ENCODE assay signal across 22 cellular contexts in genomic region chr10:96456296-96456840, GRCh38. TPM values are rescaled to one million over a fixed set of nuclear protein-coding genes. Genes with fewer than 3 reads are reported as not detected.
A peak's percentile ranks its signal among the peaks of the same experiment; 100 is the strongest.
DNase-seq lines count a peak whose midpoint lies in the region; ATAC-seq lines count a peak whose summit lies in the region.
"Had no signal": no experiment of that assay in that cellular context is flagged by ENCODE, and none has a peak within 500 bp of the region (broad histone marks: within the 10 kb centered on the region; RNA-seq: fewer than 3 reads in every experiment).

No MANE protein-coding gene starts in this region.

- POLR2A ChIA-PET in naive thymus-derived CD4-positive, alpha-beta T cell (lab: Charles Lee): no interaction called here

- ATAC-seq in left cardiac atrium: no peak
- ATAC-seq in naive thymus-derived CD4-positive, alpha-beta T cell: no peak
- ATAC-seq: A549; CD8-positive, alpha-beta T cell; GM23338; HCT116; K562 had no signal

- no peak overlapping the region for H3K4me2 ChIP-seq in mesendoderm (ENCODE audit: low read length)
- H3K4me2 ChIP-seq: A549, GM23338 had no signal

- no peak overlapping the region for H2BK5ac ChIP-seq in mesendoderm (ENCODE audit: low read length)

- no peaks in the 10 kb centered on the region for H3K4me1 Mint-ChIP-seq in naive thymus-derived CD4-positive, alpha-beta T cell

- no peak overlapping the region for H3K9ac ChIP-seq in mesendoderm (ENCODE audit: low read length)

- H3K27me3 ChIP-seq in mesendoderm (ENCODE audit: insufficient read depth, low read length, poor library complexity): no peaks in the 10 kb centered on the region
- H3K27me3 ChIP-seq in naive thymus-derived CD4-positive, alpha-beta T cell (ENCODE audit: control insufficient read depth in 2 of 2, insufficient read depth in 2 of 2, low read length in 2 of 2): no peaks in the 10 kb centered on the region

- no peak overlapping the region for H3K23ac ChIP-seq in mesendoderm (ENCODE audit: low read length)

- H2AK5ac ChIP-seq in mesendoderm (ENCODE audit: low read length): no peak overlapping the region

- no CpG with 5 or more reads among the region's 5 CpGs for WGBS in mesendoderm (ENCODE audit: extremely low coverage, insufficient coverage, low lambda C conversion rate)

- H2BK120ac ChIP-seq in mesendoderm (ENCODE audit: low read depth, low read length): no peak overlapping the region

- H3K4ac ChIP-seq in mesendoderm (ENCODE audit: low read depth, low read length): no peak overlapping the region

- no peaks in the 10 kb centered on the region for H3K79me1 ChIP-seq in mesendoderm (ENCODE audit: low read length)

- H3K56ac ChIP-seq in mesendoderm (ENCODE audit: low read length): no peak overlapping the region

- CTCF ChIA-PET in naive thymus-derived CD4-positive, alpha-beta T cell (lab: Charles Lee): interaction anchor here (0.6 kb wide), 1 partner anchor 12 kb away, joined by 4 read pairs; no protein-coding TSS in a partner anchor

- no peak overlapping the region for H3K4me3 Mint-ChIP-seq in naive thymus-derived CD4-positive, alpha-beta T cell
- H3K4me3 Mint-ChIP-seq: CD8-positive, alpha-beta T cell; GM23338; HFFc6 had no signal

- H3K18ac ChIP-seq in mesendoderm (ENCODE audit: low read length): no peak overlapping the region

- H3K9me3 Mint-ChIP-seq in naive thymus-derived CD4-positive, alpha-beta T cell: peaks cover 0 to 8% (median 4%) of the 10 kb centered on the region in 11 donors
- H3K9me3 Mint-ChIP-seq: HFFc6 had no signal

- H3K27me3 Mint-ChIP-seq in naive thymus-derived CD4-positive, alpha-beta T cell: peaks cover 3 to 22% (median 5%) of the 10 kb centered on the region in 5 donors

- no peak overlapping the region for H2BK15ac ChIP-seq in mesendoderm (replicated peaks; ENCODE audit: low read depth)

- H3K27ac ChIP-seq in mesendoderm (ENCODE audit: low read depth, low read length): no peak overlapping the region
- H3K27ac ChIP-seq in naive thymus-derived CD4-positive, alpha-beta T cell (ENCODE audit: low read depth, low read length): no peak overlapping the region
- H3K27ac ChIP-seq: 22Rv1, A549, HL-60 had no signal

- intact Hi-C loops in cardiac septum (cut with DNase I): no loop called here
- intact Hi-C loops in left cardiac atrium (cut with DNase I): no loop called here
- intact Hi-C loops in naive thymus-derived CD4-positive, alpha-beta T cell (cut with micrococcal nuclease): no loop called here

- no peak overlapping the region for H4K5ac ChIP-seq in mesendoderm (ENCODE audit: low read length)

- DNase-seq in cardiac septum (ENCODE audit: low spot score) (peak; percentile 70), left cardiac atrium (no peak), ecto neural progenitor cell (ENCODE audit: low spot score) (peak; percentile 35), mesendoderm (peak; percentile 51), SKM-1 (lab: John Stamatoyannopoulos, UW; ENCODE audit: unreplicated experiment) (no peak), NCI-H748 (lab: John Stamatoyannopoulos, UW; ENCODE audit: unreplicated experiment) (no peak)
- DNase-seq in naive thymus-derived CD4-positive, alpha-beta T cell: no peak
- DNase-seq: AML-193; CD8-positive, alpha-beta T cell; COR-L47; DMS 273 treated with DMSO at 0.1 percent for 48 hours; DMS53; DND-41; EL; H7; HFFc6 had no signal

- no peak overlapping the region for H3K27ac Mint-ChIP-seq in naive thymus-derived CD4-positive, alpha-beta T cell
- H3K27ac Mint-ChIP-seq: CD8-positive, alpha-beta T cell; GM23338; HFFc6 had no signal

- no peaks in the 10 kb centered on the region for H3K36me3 Mint-ChIP-seq in naive thymus-derived CD4-positive, alpha-beta T cell
- H3K36me3 Mint-ChIP-seq: CD8-positive, alpha-beta T cell had no signal

- H3K4me1 ChIP-seq in mesendoderm (ENCODE audit: control insufficient read depth, low read depth, low read length): peaks cover 4% of the 10 kb centered on the region
- no peaks in the 10 kb centered on the region for H3K4me1 ChIP-seq in naive thymus-derived CD4-positive, alpha-beta T cell (ENCODE audit: control insufficient read depth in 2 of 2, insufficient read depth in 2 of 2, low read length in 2 of 2)
- H3K4me1 ChIP-seq: A549 had no signal

- H3K4me3 ChIP-seq in mesendoderm (ENCODE audit: low read length): no peak overlapping the region
- H3K4me3 ChIP-seq in naive thymus-derived CD4-positive, alpha-beta T cell (ENCODE audit: low read length): no peak overlapping the region
- H3K4me3 ChIP-seq: A549, GM23338, K562 had no signal

- no peaks in the 10 kb centered on the region for H3K9me3 ChIP-seq in naive thymus-derived CD4-positive, alpha-beta T cell (ENCODE audit: control insufficient read depth in 2 of 3, low read length in 3 of 3)
- H3K9me3 ChIP-seq: A549 had no signal

- H4K8ac ChIP-seq in mesendoderm (ENCODE audit: low read depth, low read length): no peak overlapping the region

- no peaks in the 10 kb centered on the region for H3K79me2 ChIP-seq in mesendoderm (ENCODE audit: control insufficient read depth, insufficient read depth, low read length)

- H3K36me3 ChIP-seq in mesendoderm (ENCODE audit: control insufficient read depth, insufficient read depth, low read length): no peaks in the 10 kb centered on the region
- H3K36me3 ChIP-seq in naive thymus-derived CD4-positive, alpha-beta T cell (ENCODE audit: control insufficient read depth in 2 of 3, insufficient read depth in 3 of 3, low read length in 3 of 3): no peaks in the 10 kb centered on the region

RNA-seq across cellular contexts. Expression of gene TLL2, which starts 57.4 kb away (rescaled TPM):
- total RNA-seq in cardiac septum (3.8 TPM), left cardiac atrium (10 to 100 TPM in 1 of 2 donors, 1 to 10 TPM in 1; 1.5 to 11.5 TPM)
- 0.48 TPM for polyA plus RNA-seq in mesendoderm (2013, experiment 1 of 2)
- polyA plus RNA-seq in mesendoderm (2013, experiment 2 of 2): 0.55 TPM
- under 1 TPM in 1 of 5 experiments, not detected in 4; 0.24 TPM for total RNA-seq in naive thymus-derived CD4-positive, alpha-beta T cell
- polyA plus RNA-seq in naive thymus-derived CD4-positive, alpha-beta T cell: not detected
- total RNA-seq: CD8-positive, alpha-beta T cell had no signal
- polyA plus RNA-seq: K562 had no signal

Comparison
In these comparisons a context has a peak if more than half of its experiments do, and no peak if none do; other contexts are left out.
1. DNase-seq: peak in cardiac septum (single experiment), ecto neural progenitor cell (single experiment) and mesendoderm (single experiment); none in left cardiac atrium (single experiment), SKM-1 (single experiment), naive thymus-derived CD4-positive, alpha-beta T cell (0 of 9) and NCI-H748 (single experiment).